In genomic region chr22:22520020-22520656, GRCh38 we compare ENCODE assay signal across 11 cellular contexts. TPM values are rescaled to one million over a fixed set of nuclear protein-coding genes. Genes with fewer than 3 reads are reported as not detected.
DNase-seq lines count a peak whose midpoint lies in the region; TF ChIP-seq lines count a peak whose summit lies in the region.
"Had no signal": no experiment of that assay in that cellular context is flagged by ENCODE, and none has a peak within 500 bp of the region (broad histone marks: within the 10 kb centered on the region; RNA-seq: fewer than 3 reads in every experiment).

Gene ZNF280A, minus strand, starts transcription at chr22:22520270. Its CDS starts 4,640 bp downstream, at chr22:22515630.

- H4K20me1 ChIP-seq in MM.1S (ENCODE audit: insufficient read depth, low read length): no peaks in the 10 kb centered on the region

- TF ChIP-seq CTCF in MM.1S (IDR thresholded peaks at IDR 0.05; ENCODE audit: low read length) (no peak), cardiac fibroblast (IDR thresholded peaks at IDR 0.05; ENCODE audit: low read depth, low read length) (peak; percentile 27), spleen (IDR thresholded peaks at IDR 0.05 in 8 of 11, conservative IDR thresholded peaks at IDR 0.05 in 3 of 11) (no peak)

- H3K27ac ChIP-seq in MM.1S (ENCODE audit: low read length) (no peak within 1 kb of the TSS), trophoblast cell (ENCODE audit: low read depth, low read length) (no peak within 1 kb of the TSS), caudate nucleus (ENCODE audit: low read depth, low read length) (no peak within 1 kb of the TSS), spleen (no peak within 1 kb of the TSS)
- H3K27ac ChIP-seq: suprapubic skin had no signal

- no peak within 1 kb of the TSS for H2AK5ac ChIP-seq in trophoblast cell (ENCODE audit: low read length)

- H3K4me3 ChIP-seq in MM.1S (ENCODE audit: low read length) (no peak within 1 kb of the TSS), cardiac fibroblast (replicated peaks in 1 of 2; ENCODE audit: low read depth in 2 of 2, low read length in 2 of 2) (peak within 1 kb of the TSS in 1 of 2 donors; percentile 21), trophoblast cell (ENCODE audit: low read depth, low read length) (no peak within 1 kb of the TSS), spleen (no peak within 1 kb of the TSS)
- H3K4me3 ChIP-seq: suprapubic skin had no signal

- H3K9me2 ChIP-seq in MM.1S (replicated peaks; ENCODE audit: insufficient read depth, low read length): no peaks in the 10 kb centered on the region

- peaks cover 7% of the 10 kb centered on the region; the same call in 1 of the 2 replicates for H3F3A ChIP-seq in MM.1S (ENCODE audit: insufficient read depth, low read length)

- H3K4me1 ChIP-seq in ES-I3 (ENCODE audit: insufficient read depth, low read length): peaks cover 5% of the 10 kb centered on the region; the same call in 1 of the 2 replicates
- H3K4me1 ChIP-seq in MM.1S (ENCODE audit: low read length): peaks cover 19% of the 10 kb centered on the region
- H3K4me1 ChIP-seq in trophoblast cell (ENCODE audit: control insufficient read depth in 1 of 2, insufficient read depth in 2 of 2, low read length in 2 of 2): no peaks in the 10 kb centered on the region
- H3K4me1 ChIP-seq in spleen: no peaks in the 10 kb centered on the region
- H3K4me1 ChIP-seq: suprapubic skin had no signal

- WGBS in trophoblast cell (ENCODE audit: extremely low coverage, insufficient coverage, insufficient read length): no CpG with 5 or more reads among the region's 12 CpGs
- WGBS in spleen, 5 donors: 69 to 81% (median 73%) methylated on average over 12 of the region's 12 CpGs

- no peak within 1 kb of the TSS for H4K12ac ChIP-seq in trophoblast cell (ENCODE audit: low read depth, low read length)

- peaks cover 1 to 5% (median 4%) of the 10 kb centered on the region in 3 donors for H3K27me3 Mint-ChIP-seq in immature natural killer cell (ENCODE audit: low read depth in 3 of 3)

- H3K27me3 ChIP-seq in MM.1S (replicated peaks; ENCODE audit: insufficient read depth, low read length): no peaks in the 10 kb centered on the region
- no peaks in the 10 kb centered on the region for H3K27me3 ChIP-seq in trophoblast cell (ENCODE audit: insufficient read depth, low read length)
- peaks cover 0 to 35% (median 0%) of the 10 kb centered on the region in 7 donors for H3K27me3 ChIP-seq in spleen (replicated peaks in 1 of 7)
- H3K27me3 ChIP-seq: suprapubic skin had no signal

- H4K91ac ChIP-seq in trophoblast cell (ENCODE audit: low read depth, low read length): no peak within 1 kb of the TSS

- H3K14ac ChIP-seq in trophoblast cell (ENCODE audit: low read length): no peak within 1 kb of the TSS

- H3K4me1 Mint-ChIP-seq in immature natural killer cell: no peaks in the 10 kb centered on the region

- H3K79me1 ChIP-seq in trophoblast cell (ENCODE audit: low read length): no peaks in the 10 kb centered on the region

- no peak within 1 kb of the TSS for H3K27ac Mint-ChIP-seq in immature natural killer cell
- H3K27ac Mint-ChIP-seq: IgD-negative memory B cell had no signal

- H3K9ac ChIP-seq in ES-I3 (ENCODE audit: low read depth, low read length) (peak within 1 kb of the TSS; percentile 46; the same call in 1 of the 2 replicates), MM.1S (ENCODE audit: low read length) (no peak within 1 kb of the TSS), trophoblast cell (ENCODE audit: low read length) (no peak within 1 kb of the TSS)

- no peak within 1 kb of the TSS for H3K4me3 Mint-ChIP-seq in immature natural killer cell
- H3K4me3 Mint-ChIP-seq: IgD-negative memory B cell had no signal

- no peak within 1 kb of the TSS for H2BK120ac ChIP-seq in trophoblast cell (ENCODE audit: insufficient read depth, low read length, poor library complexity)

- no peak within 1 kb of the TSS for H3K18ac ChIP-seq in trophoblast cell (ENCODE audit: low read length)

- H2AFZ ChIP-seq in MM.1S (ENCODE audit: low read length) (peak within 1 kb of the TSS; percentile 37), trophoblast cell (ENCODE audit: insufficient read depth, low read length, poor library complexity) (no peak within 1 kb of the TSS)

- H3K4ac ChIP-seq in trophoblast cell (ENCODE audit: low read depth, low read length): no peak within 1 kb of the TSS

- H3K9me3 Mint-ChIP-seq in immature natural killer cell: no peaks in the 10 kb centered on the region
- H3K9me3 Mint-ChIP-seq: IgD-negative memory B cell had no signal

- DNase-seq in MM.1S (no peak), cardiac fibroblast (ENCODE audit: low read depth in 2 of 2) (peak; percentile 54 to 59), trophoblast cell (peak; percentile 17 to 64), immature natural killer cell (no peak), caudate nucleus (lab: John Stamatoyannopoulos, UW) (no peak), spleen (no peak)

- H3K4me2 ChIP-seq in MM.1S (ENCODE audit: low read depth, low read length) (peak within 1 kb of the TSS; percentile 22; the same call in 1 of the 2 replicates), trophoblast cell (ENCODE audit: low read length) (no peak within 1 kb of the TSS)

- H3K79me2 ChIP-seq in MM.1S (ENCODE audit: low read length) (no peaks in the 10 kb centered on the region), trophoblast cell (ENCODE audit: control insufficient read depth, insufficient read depth, low read length, poor library complexity) (no peaks in the 10 kb centered on the region)

- TF ChIP-seq POLR2A in spleen (IDR thresholded peaks at IDR 0.05): no peak

- no peaks in the 10 kb centered on the region for H3K36me3 ChIP-seq in ES-I3 (ENCODE audit: insufficient read depth, low read length)
- no peaks in the 10 kb centered on the region for H3K36me3 ChIP-seq in MM.1S (replicated peaks; ENCODE audit: insufficient read depth, low read length)
- no peaks in the 10 kb centered on the region for H3K36me3 ChIP-seq in trophoblast cell (ENCODE audit: control insufficient read depth in 1 of 2, insufficient read depth in 2 of 2, low read length in 2 of 2)
- H3K36me3 ChIP-seq in spleen: no peaks in the 10 kb centered on the region
- H3K36me3 ChIP-seq: suprapubic skin had no signal

- no peak within 1 kb of the TSS for H2BK5ac ChIP-seq in trophoblast cell (ENCODE audit: low read depth, low read length, poor library complexity)

- H4K8ac ChIP-seq in trophoblast cell (ENCODE audit: low read depth, low read length): no peak within 1 kb of the TSS

- no peak within 1 kb of the TSS for H3K23ac ChIP-seq in trophoblast cell (ENCODE audit: low read length)

- intact Hi-C loops in spleen (cut with DNase I; ENCODE audit: low total_unique reads): no loop called here

- H3K9me3 ChIP-seq in ES-I3 (ENCODE audit: control insufficient read depth, insufficient read depth, low read length) (no peaks in the 10 kb centered on the region), MM.1S (replicated peaks; ENCODE audit: insufficient read depth, low read length) (no peaks in the 10 kb centered on the region), trophoblast cell (ENCODE audit: insufficient read depth, low read depth, low read length) (peaks cover 10% of the 10 kb centered on the region), spleen (no peaks in the 10 kb centered on the region)
- H3K9me3 ChIP-seq: suprapubic skin had no signal

- H3K36me3 Mint-ChIP-seq in immature natural killer cell: no peaks in the 10 kb centered on the region
- H3K36me3 Mint-ChIP-seq: IgD-negative memory B cell had no signal

- no peak within 1 kb of the TSS for H2BK12ac ChIP-seq in trophoblast cell (ENCODE audit: low read length)

RNA-seq across cellular contexts. Expression of gene ZNF280A, which starts in this region (rescaled TPM):
- 0.03 TPM in 1 of 2 replicates, not detected in the other for polyA plus RNA-seq in trophoblast cell (2013)
- polyA plus RNA-seq in immature natural killer cell: not detected
- under 1 TPM in 1 of 7 donors, not detected in 6; 0.51 TPM for total RNA-seq in spleen
- not detected for polyA plus RNA-seq in spleen
- total RNA-seq: activated CD8-positive, alpha-beta memory T cell treated with anti-CD3 and anti-CD28 coated beads for 36 hours; suprapubic skin had no signal
- polyA plus RNA-seq: adipose tissue, IgD-negative memory B cell had no signal

Comparison
In these comparisons a context has a peak if more than half of its experiments do, and no peak if none do; other contexts are left out.
1. DNase-seq: peak in cardiac fibroblast (2 of 2) and trophoblast cell (2 of 2); none in MM.1S (single experiment), immature natural killer cell (0 of 3), caudate nucleus (0 of 61) and spleen (single experiment).